Comparison of ENCODE assay signal across 27 cellular contexts in genomic region chr6:11931296-11932035, GRCh38.
DNase-seq lines count a peak whose midpoint lies in the region; ATAC-seq, FAIRE-seq and TF ChIP-seq lines count a peak whose summit lies in the region.
"Had no signal": no experiment of that assay in that cellular context is flagged by ENCODE, and none has a peak within 500 bp of the region (broad histone marks: within the 10 kb centered on the region; RNA-seq: fewer than 3 reads in every experiment).

No MANE protein-coding gene starts in this region.

- CTCF ChIA-PET in activated CD4-positive, alpha-beta T cell treated with anti-CD3 and anti-CD28 coated beads for 36 hours (lab: Charles Lee): interaction anchor here (0.6 to 1.2 kb wide), 3 partner anchors 248 to 278 kb away, joined by 3 read pairs; no protein-coding TSS in a partner anchor
- CTCF ChIA-PET in K562 (lab: Yijun Ruan, JAX; ENCODE audit: low intra/inter-chr PET ratio): no interaction called here

- H3K79me2 ChIP-seq in K562 (ENCODE audit: control insufficient read depth, insufficient read depth, low read length): no peaks in the 10 kb centered on the region

- H2AFZ ChIP-seq in K562 (ENCODE audit: low read depth, low read length): peak overlapping the region; percentile 61
- H2AFZ ChIP-seq: GM23248 had no signal

- peak; percentile 32 for DNase-seq in activated CD4-positive, alpha-beta T cell treated with anti-CD3 and anti-CD28 coated beads for 36 hours
- DNase-seq in activated CD4-positive, alpha-beta T cell treated with anti-CD3 and anti-CD28 coated beads, Interleukin-2, amount 50 U/mL, for 48 hours: no peak
- DNase-seq in stimulated activated CD4-positive, alpha-beta T cell treated with anti-CD3 and anti-CD28 coated beads, Interleukin-1b, Interleukin-23, amount 100 ng/mL, for 48 hours: peak; percentile 13
- no peak for DNase-seq in stimulated activated CD4-positive, alpha-beta T cell treated with anti-CD3 and anti-CD28 coated beads, Interleukin-2, amount 100 ng/mL, for 48 hours
- DNase-seq in K562 (ENCODE audit: extremely low read depth in 1 of 4, low spot score in 3 of 4) (peak; percentile 92 to 98 (median 93)), NOMO-1 treated with dmso at 0.1 percent for 144 hours (lab: John Stamatoyannopoulos, UW; ENCODE audit: unreplicated experiment) (no peak), HTR-8/SVneo (ENCODE audit: insufficient read length, low spot score) (no peak)
- DNase-seq: 8988T; AML-193; C1 segment of cervical spinal cord; Calu3; CD8-positive, alpha-beta T cell; DMS153; GM23248; H9; HFFc6; KG1; NCI-H1092 treated with DMSO at 0.1 percent for 48 hours; NCI-H146; NCI-H2029; NCI-H226; NCI-H510A treated with DMSO at 0.1 percent for 48 hours; NCI-H774 had no signal

- no peaks in the 10 kb centered on the region for H3K9me1 ChIP-seq in K562 (ENCODE audit: control insufficient read depth, insufficient read depth, low read length)

- intact Hi-C loops in activated CD4-positive, alpha-beta T cell treated with anti-CD3 and anti-CD28 coated beads for 36 hours (cut with DNase I, micrococcal nuclease): no loop called here
- intact Hi-C loops in K562 (cut with micrococcal nuclease): loop anchor here (1.0 to 5.0 kb wide), 4 partner anchors 46 to 146 kb away; no protein-coding TSS in a partner anchor

- no peak overlapping the region for H3K27ac Mint-ChIP-seq in activated CD4-positive, alpha-beta T cell treated with anti-CD3 and anti-CD28 coated beads for 36 hours
- H3K27ac Mint-ChIP-seq: CD8-positive, alpha-beta T cell; H9; HFFc6 had no signal

- FAIRE-seq in K562 (lab: Jason Lieb, UNC) (peak; percentile 98), HTR-8/SVneo (lab: Jason Lieb, UNC) (no peak)
- FAIRE-seq: GM12891, RCC 7860 had no signal

- no peaks in the 10 kb centered on the region for H3K27me3 Mint-ChIP-seq in activated CD4-positive, alpha-beta T cell treated with anti-CD3 and anti-CD28 coated beads for 36 hours

- no peaks in the 10 kb centered on the region for H4K20me1 ChIP-seq in K562 (replicated peaks; ENCODE audit: control insufficient read depth, insufficient read depth, low read length)

- H3K9ac ChIP-seq in K562 (ENCODE audit: insufficient read depth in 1 of 2, low read depth in 2 of 2, low read length in 2 of 2): peak overlapping the region; percentile 79 to 89
- H3K9ac ChIP-seq: GM23248 had no signal

- H3K27ac ChIP-seq in K562 (ENCODE audit: extremely low read depth, low read depth, low read length): peak overlapping the region; percentile 94
- H3K27ac ChIP-seq: GM23248, SJSA1 had no signal

- in situ Hi-C loops in K562 (cut with MboI): no loop called here

- POLR2A ChIA-PET in activated CD4-positive, alpha-beta T cell treated with anti-CD3 and anti-CD28 coated beads for 36 hours (lab: Charles Lee): no interaction called here
- POLR2A ChIA-PET in K562 (lab: Yijun Ruan, JAX): interaction anchor here (0.6 to 4.8 kb wide), 20 partner anchors 10 to 1781 kb away, joined by 3 to 57 read pairs (median 4); partner anchors contain the start of gene HIVEP1

- H3K4me2 ChIP-seq in K562 (ENCODE audit: insufficient read depth, low read length): peak overlapping the region; percentile 73

- no peak overlapping the region for H3K4me3 Mint-ChIP-seq in activated CD4-positive, alpha-beta T cell treated with anti-CD3 and anti-CD28 coated beads for 36 hours
- H3K4me3 Mint-ChIP-seq: CD8-positive, alpha-beta T cell; H9; HFFc6 had no signal

- peaks cover 24% of the 10 kb centered on the region in 2 experiments; a peak in 4 of 5 replicates for H3K4me1 ChIP-seq in K562 (replicated peaks in 1 of 2; ENCODE audit: control insufficient read depth in 2 of 2, insufficient read depth in 2 of 2, low read length in 2 of 2)
- H3K4me1 ChIP-seq: SJSA1 had no signal

- peak; percentile 99 for TF ChIP-seq EP300 in K562 (IDR thresholded peaks at IDR 0.05; ENCODE audit: low read length)

- H3K4me3 ChIP-seq in K562: peak overlapping the region; percentile 14; the same call in 1 of the 2 replicates
- H3K4me3 ChIP-seq: GM23248, SJSA1 had no signal

- peaks cover 5% of the 10 kb centered on the region; the same call in 1 of the 3 replicates for H3K36me3 ChIP-seq in K562 (ENCODE audit: control insufficient read depth, insufficient read depth, low read length)
- H3K36me3 ChIP-seq: SJSA1 had no signal

- H3K27me3 ChIP-seq in K562 (ENCODE audit: control insufficient read depth in 2 of 2, insufficient read depth in 2 of 2, low read length in 2 of 2): no peaks in the 10 kb centered on the region
- H3K27me3 ChIP-seq: SJSA1 had no signal

- no peak for ATAC-seq in activated CD4-positive, alpha-beta T cell treated with anti-CD3 and anti-CD28 coated beads for 36 hours
- ATAC-seq in K562: peak; percentile 93
- ATAC-seq: CD8-positive, alpha-beta T cell; Right ventricle myocardium inferior had no signal

- H3K36me3 Mint-ChIP-seq in activated CD4-positive, alpha-beta T cell treated with anti-CD3 and anti-CD28 coated beads for 36 hours (ENCODE audit: low read depth): no peaks in the 10 kb centered on the region
- H3K36me3 Mint-ChIP-seq: CD8-positive, alpha-beta T cell had no signal

- peak; percentile 18 to 41; a peak in 3 of 4 replicates for TF ChIP-seq RAD21 in K562 (CRISPR knock-in tag; conservative IDR thresholded peaks at IDR 0.05 in 1 of 2, IDR thresholded peaks at IDR 0.05 in 1 of 2)

- no peak; a peak in 2 of 6 replicates for TF ChIP-seq CTCF in K562 (IDR thresholded peaks at IDR 0.05 in 2 of 3, conservative IDR thresholded peaks at IDR 0.05 in 1 of 3; ENCODE audit: insufficient read depth in 2 of 3, low read depth in 1 of 3, low read length in 3 of 3)

- WGBS in K562 (ENCODE audit: insufficient coverage, low coverage, missing lambda C conversion rate): 1% methylated on average over 10 of the region's 10 CpGs

- no peaks in the 10 kb centered on the region for H3K9me3 Mint-ChIP-seq in activated CD4-positive, alpha-beta T cell treated with anti-CD3 and anti-CD28 coated beads for 36 hours (ENCODE audit: low read depth)
- H3K9me3 Mint-ChIP-seq: CD8-positive, alpha-beta T cell; HFFc6 had no signal

- H3K9me3 ChIP-seq in K562 (replicated peaks; ENCODE audit: control insufficient read depth, insufficient read depth, low read depth, low read length): peaks cover 34% of the 10 kb centered on the region
- H3K9me3 ChIP-seq: SJSA1 had no signal

- TSS peak; percentile 75 for BruUV-seq in K562 (replicated peaks; lab: Mats Ljungman, UMichigan)

- H3K4me1 Mint-ChIP-seq in activated CD4-positive, alpha-beta T cell treated with anti-CD3 and anti-CD28 coated beads for 36 hours: no peaks in the 10 kb centered on the region

- TF ChIP-seq POLR2A in K562 (conservative IDR thresholded peaks at IDR 0.05): peak; percentile 49

TF ChIP-seq in K562, 482 proteins besides CTCF, POLR2A, EP300 and RAD21 (continues in another document):
- TF ChIP-seq ZKSCAN8 (CRISPR knock-in tag; IDR thresholded peaks at IDR 0.05) (peak; percentile 81; the same call in 1 of the 2 replicates), TARDBP (IDR thresholded peaks at IDR 0.05) (peak; percentile 55; the same call in 1 of the 2 replicates), CBFA2T3 (IDR thresholded peaks at IDR 0.05) (peak; percentile 98), MEIS2 (IDR thresholded peaks at IDR 0.05; ENCODE audit: partially characterized antibody) (peak; percentile 55), MXI1 (IDR thresholded peaks at IDR 0.05; ENCODE audit: low read depth, low read length) (peak; percentile 23; the same call in 1 of the 2 replicates), ZNF398 (CRISPR knock-in tag; IDR thresholded peaks at IDR 0.05) (no peak), ZNF431 (CRISPR knock-in tag; IDR thresholded peaks at IDR 0.05) (no peak), CREB1 (IDR thresholded peaks at IDR 0.05) (peak; percentile 64; the same call in 1 of the 2 replicates), CREB1 (CRISPR knock-in tag; IDR thresholded peaks at IDR 0.05) (peak; percentile 49; the same call in 1 of the 2 replicates)

Comparison
In these comparisons a context has a peak if more than half of its experiments do, and no peak if none do; other contexts are left out.
1. DNase-seq: peak in activated CD4-positive, alpha-beta T cell treated with anti-CD3 and anti-CD28 coated beads for 36 hours (single experiment), stimulated activated CD4-positive, alpha-beta T cell treated with anti-CD3 and anti-CD28 coated beads, Interleukin-1b, Interleukin-23, amount 100 ng/mL, for 48 hours (single experiment) and K562 (4 of 4); none in activated CD4-positive, alpha-beta T cell treated with anti-CD3 and anti-CD28 coated beads, Interleukin-2, amount 50 U/mL, for 48 hours (0 of 2), stimulated activated CD4-positive, alpha-beta T cell treated with anti-CD3 and anti-CD28 coated beads, Interleukin-2, amount 100 ng/mL, for 48 hours (0 of 2), NOMO-1 treated with dmso at 0.1 percent for 144 hours (single experiment) and HTR-8/SVneo (single experiment).